In the genomic region with DNA sequence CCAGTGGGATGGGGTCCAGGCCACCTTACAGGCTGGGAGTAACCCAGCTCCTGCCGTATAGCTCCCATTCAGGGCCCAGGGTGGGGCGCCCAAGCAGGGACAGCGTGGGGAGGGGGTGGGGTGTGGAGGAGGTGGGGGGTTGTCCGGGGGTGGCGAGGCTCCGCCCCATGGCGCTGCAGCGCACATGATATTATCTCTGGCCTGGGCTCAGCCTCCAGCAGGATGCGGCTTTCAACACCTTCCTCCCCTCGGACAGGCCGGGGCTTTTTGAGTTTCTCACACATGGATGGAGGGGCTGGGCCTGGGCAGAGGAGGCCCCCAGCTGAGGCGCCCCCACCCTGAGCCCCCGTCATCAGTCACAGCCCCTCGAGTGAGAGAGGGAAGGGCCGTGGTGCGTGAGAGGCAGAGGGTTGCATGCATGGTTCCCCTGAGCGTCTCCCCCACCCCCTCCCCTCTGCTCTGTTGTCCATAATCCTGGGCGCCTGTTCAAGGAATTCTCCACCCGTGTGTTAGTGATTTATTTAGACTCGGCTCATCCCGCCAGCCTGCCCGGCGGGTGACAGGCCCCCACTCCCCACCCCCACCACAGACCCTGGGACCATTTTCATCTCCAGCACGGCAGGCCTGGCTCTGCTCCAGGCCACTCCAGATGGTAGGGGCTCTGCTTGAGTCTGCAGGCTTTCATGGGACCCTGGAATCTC, we compare ENCODE assay signal across 15 cellular contexts. TPM values are rescaled to one million over a fixed set of nuclear protein-coding genes. Genes with fewer than 3 reads are reported as not detected.
DNase-seq lines count a peak whose midpoint lies in the region; ATAC-seq, FAIRE-seq and TF ChIP-seq lines count a peak whose summit lies in the region.
"Had no signal": no experiment of that assay in that cellular context is flagged by ENCODE, and none has a peak within 500 bp of the region (broad histone marks: within the 10 kb centered on the region; RNA-seq: fewer than 3 reads in every experiment).

No MANE protein-coding gene starts in this region.

- H3K4me1 Mint-ChIP-seq in astrocyte (ENCODE audit: low read depth, unreplicated experiment) = no peaks in the 10 kb centered on the region

- H2AFZ ChIP-seq in astrocyte (ENCODE audit: low read depth, low read length) = no peak overlapping the region

- H3K36me3 ChIP-seq in astrocyte (ENCODE audit: insufficient read depth, low read length) (no peaks in the 10 kb centered on the region), A673 (ENCODE audit: insufficient read depth, low read length, poor library complexity, severe bottlenecking) (no peaks in the 10 kb centered on the region), upper lobe of right lung (no peaks in the 10 kb centered on the region)
- H3K36me3 ChIP-seq: sigmoid colon had no signal

- POLR2A ChIA-PET in A673 (lab: Charles Lee; ENCODE audit: low non-redundant PET) = interaction anchor here (0.5 kb wide), 1 partner anchor 186 kb away, joined by 3 read pairs; no protein-coding TSS in a partner anchor

- H3K27me3 ChIP-seq in astrocyte (ENCODE audit: insufficient read depth, low read length) (peaks cover under 1% of the 10 kb centered on the region), A673 (replicated peaks; ENCODE audit: insufficient read depth, low read depth, low read length, poor library complexity) (no peaks in the 10 kb centered on the region), upper lobe of right lung (no peaks in the 10 kb centered on the region)
- H3K27me3 ChIP-seq: sigmoid colon had no signal

- H3K4me1 ChIP-seq in astrocyte (ENCODE audit: insufficient read depth, low read length) (no peaks in the 10 kb centered on the region), A673 (ENCODE audit: insufficient read depth, low read length, poor library complexity, severe bottlenecking) (peaks cover 4% of the 10 kb centered on the region), upper lobe of right lung (no peaks in the 10 kb centered on the region)

- H3K4me3 ChIP-seq in astrocyte (ENCODE audit: insufficient read depth, low read depth, low read length) (no peak overlapping the region), A673 (ENCODE audit: low read depth, low read length, poor library complexity, severe bottlenecking) (no peak overlapping the region), upper lobe of right lung (no peak overlapping the region)

- H3K79me2 ChIP-seq in astrocyte (ENCODE audit: insufficient read depth, low read length) = no peaks in the 10 kb centered on the region

- no peak overlapping the region for H3K9ac ChIP-seq in astrocyte (ENCODE audit: low read length)

- H3K27me3 Mint-ChIP-seq in astrocyte (ENCODE audit: low read depth, unreplicated experiment) = peaks cover 56% of the 10 kb centered on the region
- H3K27me3 Mint-ChIP-seq: activated naive CD8-positive, alpha-beta T cell had no signal

- H3K9me3 ChIP-seq in astrocyte (ENCODE audit: insufficient read depth, low read depth, low read length) (no peaks in the 10 kb centered on the region), A673 (ENCODE audit: low read depth, low read length, poor library complexity, severe bottlenecking) (no peaks in the 10 kb centered on the region), upper lobe of right lung (no peaks in the 10 kb centered on the region)
- H3K9me3 ChIP-seq: sigmoid colon had no signal

- H4K20me1 ChIP-seq in astrocyte (ENCODE audit: insufficient read depth, low read length) = no peaks in the 10 kb centered on the region

- peak overlapping the region; percentile 29 for H3K4me2 ChIP-seq in astrocyte (ENCODE audit: low read length)

- H3K27ac Mint-ChIP-seq in astrocyte (ENCODE audit: unreplicated experiment) = no peak overlapping the region
- H3K27ac Mint-ChIP-seq: activated CD4-positive, alpha-beta memory T cell treated with anti-CD3 and anti-CD28 coated beads for 36 hours; activated naive CD8-positive, alpha-beta T cell had no signal

- ATAC-seq in Right ventricle myocardium inferior (peak; percentile 59), GM21576 (IDR thresholded peaks at IDR 0.05; ENCODE audit: unreplicated experiment) (no peak), upper lobe of right lung (no peak)

- no peaks in the 10 kb centered on the region for H3K36me3 Mint-ChIP-seq in astrocyte (ENCODE audit: low read depth, unreplicated experiment)
- H3K36me3 Mint-ChIP-seq: activated CD4-positive, alpha-beta memory T cell treated with anti-CD3 and anti-CD28 coated beads for 36 hours; activated naive CD8-positive, alpha-beta T cell had no signal

- H3K27ac ChIP-seq in astrocyte (ENCODE audit: low read depth, low read length) (no peak overlapping the region), A673 (ENCODE audit: low read depth, low read length, poor library complexity, severe bottlenecking) (no peak overlapping the region), upper lobe of right lung (no peak overlapping the region)
- H3K27ac ChIP-seq: sigmoid colon had no signal

- no peak overlapping the region for H3K4me3 Mint-ChIP-seq in astrocyte (ENCODE audit: unreplicated experiment)
- H3K4me3 Mint-ChIP-seq: activated CD4-positive, alpha-beta memory T cell treated with anti-CD3 and anti-CD28 coated beads for 36 hours; activated naive CD8-positive, alpha-beta T cell had no signal

- no TSS peak for BruUV-seq in A673 (replicated peaks; lab: Mats Ljungman, UMichigan)

- DNase-seq in Right ventricle myocardium inferior (ENCODE audit: missing footprints) (peak; percentile 70), cardiac septum (ENCODE audit: low spot score) (no peak), astrocyte (ENCODE audit: low read depth) (no peak), iris pigment epithelial cell (ENCODE audit: low read depth) (peak; percentile 9), A673 (ENCODE audit: low spot score) (no peak), upper lobe of right lung (no peak)
- DNase-seq in stimulated activated CD4-positive, alpha-beta T cell treated with anti-CD3 and anti-CD28 coated beads, Interleukin-12 subunit alpha, Interleukin-12 subunit beta, amount 100 ng/mL, for 4 hours = no peak
- DNase-seq: activated CD4-positive, alpha-beta memory T cell treated with anti-CD3 and anti-CD28 coated beads for 36 hours; NCI-H2107; sigmoid colon; stimulated activated CD8-positive, alpha-beta memory T cell treated with anti-CD3 and anti-CD28 coated beads, Interleukin-4, amount 100 ng/mL, for 48 hours had no signal

- intact Hi-C loops in Right ventricle myocardium inferior (cut with DNase I) (no loop called here), cardiac septum (cut with DNase I) (no loop called here), A673 (cut with micrococcal nuclease; ENCODE audit: unreplicated experiment) (no loop called here), upper lobe of right lung (cut with DNase I) (no loop called here)

- TF ChIP-seq CTCF in astrocyte (IDR thresholded peaks at IDR 0.05; ENCODE audit: insufficient read depth, low read depth, low read length) = no peak
- no peak for TF ChIP-seq CTCF in A673 (conservative IDR thresholded peaks at IDR 0.05; ENCODE audit: low read depth, low read length)
- TF ChIP-seq CTCF in upper lobe of right lung (IDR thresholded peaks at IDR 0.05) = no peak

- no peak for FAIRE-seq in astrocyte (lab: Jason Lieb, UNC)
- FAIRE-seq: endothelial cell of umbilical vein had no signal

- peaks cover 2% of the 10 kb centered on the region for H3K9me3 Mint-ChIP-seq in astrocyte (ENCODE audit: unreplicated experiment)
- H3K9me3 Mint-ChIP-seq: activated CD4-positive, alpha-beta memory T cell treated with anti-CD3 and anti-CD28 coated beads for 36 hours had no signal

- CTCF ChIA-PET in A673 (lab: Charles Lee) = interaction anchor here (0.6 to 2.4 kb wide), 2 partner anchors 9 kb away, joined by 4 to 7 read pairs; no protein-coding TSS in a partner anchor

RNA-seq across cellular contexts. Expression of gene WNT11, which starts 44.9 kb away (rescaled TPM):
- total RNA-seq in Right ventricle myocardium inferior (18.2 TPM), cardiac septum (9.2 TPM), astrocyte (1.3 and 1.9 TPM in 2 replicates), A673 (2021) (0.94 and 1.2 TPM in 2 replicates), upper lobe of right lung (8.7 TPM)
- total RNA-seq: activated CD4-positive, alpha-beta memory T cell treated with anti-CD3 and anti-CD28 coated beads for 36 hours; endothelial cell of umbilical vein; HT1080 had no signal

Comparison
In these comparisons a context has a peak if more than half of its experiments do, and no peak if none do; other contexts are left out.
1. DNase-seq: peak in Right ventricle myocardium inferior (single experiment) and iris pigment epithelial cell (single experiment); none in cardiac septum (single experiment), astrocyte (single experiment), A673 (single experiment), stimulated activated CD4-positive, alpha-beta T cell treated with anti-CD3 and anti-CD28 coated beads, Interleukin-12 subunit alpha, Interleukin-12 subunit beta, amount 100 ng/mL, for 4 hours (single experiment) and upper lobe of right lung (single experiment).